In genomic region chr7:98470131-98470985, GRCh38 we compare ENCODE assay signal across 9 cellular contexts.
A peak's percentile ranks its signal among the peaks of the same experiment; 100 is the strongest.
DNase-seq lines count a peak whose midpoint lies in the region; ATAC-seq, FAIRE-seq and TF ChIP-seq lines count a peak whose summit lies in the region.
"Had no signal": no experiment of that assay in that cellular context is flagged by ENCODE, and none has a peak within 500 bp of the region (broad histone marks: within the 10 kb centered on the region; RNA-seq: fewer than 3 reads in every experiment).

No MANE protein-coding gene starts in this region.

- H3K9me3 Mint-ChIP-seq in activated naive CD8-positive, alpha-beta T cell treated with anti-CD3 and anti-CD28 coated beads, Interleukin-2, amount 50 U/mL, for 24 hours, result no peaks in the 10 kb centered on the region
- no peaks in the 10 kb centered on the region for H3K9me3 Mint-ChIP-seq in type B pancreatic cell

- no peak overlapping the region for H3K27ac Mint-ChIP-seq in activated naive CD8-positive, alpha-beta T cell treated with anti-CD3 and anti-CD28 coated beads, Interleukin-2, amount 50 U/mL, for 24 hours
- no peak overlapping the region for H3K27ac Mint-ChIP-seq in type B pancreatic cell
- H3K27ac Mint-ChIP-seq: CD14-positive monocyte had no signal

- TF ChIP-seq EP300 in HepG2 (IDR thresholded peaks at IDR 0.05; ENCODE audit: low read depth in 2 of 2, low read length in 2 of 2) (no peak), HepG2 (CRISPR knock-in tag; IDR thresholded peaks at IDR 0.05; ENCODE audit: borderline replicate concordance) (no peak)

- TF ChIP-seq POLR2A in HepG2 (IDR thresholded peaks at IDR 0.05; ENCODE audit: insufficient read depth in 1 of 2, low read depth in 2 of 2, low read length in 2 of 2), result no peak

- H3K4me2 ChIP-seq in HepG2 (ENCODE audit: low read depth, low read length) (peak overlapping the region; percentile 40), MM.1S (ENCODE audit: low read depth, low read length) (no peak overlapping the region; the same call in 1 of the 2 replicates)

- H3K4me3 ChIP-seq in HepG2 (replicated peaks in 1 of 3; ENCODE audit: insufficient read depth in 1 of 3, low read depth in 2 of 3, low read length in 3 of 3) (peak overlapping the region in 1 of 3 experiments; percentile 28; a peak in 1 of 6 replicates), brain microvascular endothelial cell (ENCODE audit: low read depth, low read length) (no peak overlapping the region), MM.1S (ENCODE audit: low read length) (no peak overlapping the region)

- H2AFZ ChIP-seq in HepG2 (ENCODE audit: low read length) (no peak overlapping the region), MM.1S (ENCODE audit: low read length) (no peak overlapping the region)

- BruUV-seq in HepG2 (replicated peaks; lab: Mats Ljungman, UMichigan), result no TSS peak

- FAIRE-seq in HepG2 (lab: Jason Lieb, UNC), result no peak

- DNase-seq in activated CD4-positive, alpha-beta T cell treated with anti-CD3 and anti-CD28 coated beads for 48 hours, result peak; percentile 49
- no peak for DNase-seq in activated CD4-positive, alpha-beta T cell treated with anti-CD3 and anti-CD28 coated beads, Interleukin-2, amount 50 U/mL, for 4 hours
- DNase-seq in activated naive CD8-positive, alpha-beta T cell treated with anti-CD3 and anti-CD28 coated beads, Interleukin-2, amount 50 U/mL, for 24 hours, result peak; percentile 21
- DNase-seq in HepG2 (ENCODE audit: low spot score), result no peak
- DNase-seq in type B pancreatic cell (ENCODE audit: extremely low spot score, unreplicated experiment), result peak; percentile 81
- DNase-seq in brain microvascular endothelial cell, result no peak
- no peak for DNase-seq in MM.1S
- no peak for DNase-seq in RKO (ENCODE audit: low spot score)

- H3K9ac ChIP-seq in HepG2 (ENCODE audit: insufficient read depth, low read depth, low read length), result no peak overlapping the region
- no peak overlapping the region for H3K9ac ChIP-seq in MM.1S (ENCODE audit: low read length)

- no peaks in the 10 kb centered on the region for H3F3A ChIP-seq in MM.1S (ENCODE audit: insufficient read depth, low read length)

- H4K20me1 ChIP-seq in HepG2 (ENCODE audit: insufficient read depth, low read length) (no peaks in the 10 kb centered on the region), MM.1S (ENCODE audit: insufficient read depth, low read length) (no peaks in the 10 kb centered on the region)

- H3K27ac ChIP-seq in HepG2 (ENCODE audit: extremely low read length, insufficient read depth, low read length) (no peak overlapping the region), brain microvascular endothelial cell (no peak overlapping the region), MM.1S (ENCODE audit: low read length) (no peak overlapping the region)

- no peaks in the 10 kb centered on the region for H3K4me1 ChIP-seq in HepG2 (ENCODE audit: insufficient read depth, low read length)
- H3K4me1 ChIP-seq in MM.1S (ENCODE audit: low read length), result no peaks in the 10 kb centered on the region

- ATAC-seq in activated naive CD8-positive, alpha-beta T cell treated with anti-CD3 and anti-CD28 coated beads, Interleukin-2, amount 50 U/mL, for 24 hours, result no peak
- peak; percentile 77 for ATAC-seq in HepG2

- no peaks in the 10 kb centered on the region for H3K9me3 ChIP-seq in HepG2 (ENCODE audit: low read length)
- H3K9me3 ChIP-seq in MM.1S (replicated peaks; ENCODE audit: insufficient read depth, low read length), result no peaks in the 10 kb centered on the region

- no peaks in the 10 kb centered on the region for H3K36me3 Mint-ChIP-seq in activated naive CD8-positive, alpha-beta T cell treated with anti-CD3 and anti-CD28 coated beads, Interleukin-2, amount 50 U/mL, for 24 hours (ENCODE audit: low read depth)
- no peaks in the 10 kb centered on the region for H3K36me3 Mint-ChIP-seq in type B pancreatic cell
- H3K36me3 Mint-ChIP-seq: CD14-positive monocyte had no signal

- POLR2A ChIA-PET in HepG2 (lab: Yijun Ruan, JAX), result no interaction called here

- TF ChIP-seq CTCF in HepG2 (CRISPR knock-in tag; IDR thresholded peaks at IDR 0.05), result no peak
- TF ChIP-seq CTCF in type B pancreatic cell (conservative IDR thresholded peaks at IDR 0.05), result no peak
- TF ChIP-seq CTCF in brain microvascular endothelial cell (IDR thresholded peaks at IDR 0.05; ENCODE audit: low read depth, low read length, missing control alignments), result no peak
- TF ChIP-seq CTCF in MM.1S (IDR thresholded peaks at IDR 0.05; ENCODE audit: low read length), result no peak

- peaks cover 0 to 5% of the 10 kb centered on the region in 2 experiments; a peak in 2 of 5 replicates for H3K27me3 ChIP-seq in HepG2 (ENCODE audit: control insufficient read depth in 1 of 2, insufficient read depth in 2 of 2, low read length in 2 of 2)
- no peaks in the 10 kb centered on the region for H3K27me3 ChIP-seq in brain microvascular endothelial cell (replicated peaks)
- H3K27me3 ChIP-seq in MM.1S (replicated peaks; ENCODE audit: insufficient read depth, low read length), result no peaks in the 10 kb centered on the region

- H3K79me2 ChIP-seq in HepG2 (ENCODE audit: insufficient read depth, low read length), result no peaks in the 10 kb centered on the region
- no peaks in the 10 kb centered on the region for H3K79me2 ChIP-seq in MM.1S (ENCODE audit: low read length)

- CTCF ChIA-PET in HepG2 (lab: Yijun Ruan, JAX; ENCODE audit: low intra/inter-chr PET ratio, low total read pairs), result no interaction called here

- WGBS in HepG2 (ENCODE audit: low lambda C conversion rate), result 22% methylated on average over 43 of the region's 43 CpGs

- in situ Hi-C loops in HepG2 (cut with HindIII; ENCODE audit: extremely low pct_ligation_motif_present, low pct_unique_long_range_greater_than_20kb), result no loop called here
- in situ Hi-C loops in brain microvascular endothelial cell (cut with HindIII; ENCODE audit: low pct_ligation_motif_present, low sequenced_read_pairs), result no loop called here

- no peak overlapping the region for H3K4me3 Mint-ChIP-seq in activated naive CD8-positive, alpha-beta T cell treated with anti-CD3 and anti-CD28 coated beads, Interleukin-2, amount 50 U/mL, for 24 hours
- H3K4me3 Mint-ChIP-seq in type B pancreatic cell, result peak overlapping the region; percentile 79

- no peaks in the 10 kb centered on the region for H3K9me2 ChIP-seq in MM.1S (replicated peaks; ENCODE audit: insufficient read depth, low read length)

- H3K36me3 ChIP-seq in HepG2 (replicated peaks in 1 of 2; ENCODE audit: control insufficient read depth in 1 of 2, insufficient read depth in 2 of 2, low read length in 2 of 2), result no peaks in the 10 kb centered on the region
- H3K36me3 ChIP-seq in brain microvascular endothelial cell (replicated peaks), result no peaks in the 10 kb centered on the region
- H3K36me3 ChIP-seq in MM.1S (replicated peaks; ENCODE audit: insufficient read depth, low read length), result no peaks in the 10 kb centered on the region

- intact Hi-C loops in HepG2 (cut with micrococcal nuclease; ENCODE audit: unreplicated experiment), result no loop called here

- no peak for TF ChIP-seq RAD21 in HepG2 (CRISPR knock-in tag; IDR thresholded peaks at IDR 0.05)

- peaks cover 33% of the 10 kb centered on the region for H3K27me3 Mint-ChIP-seq in activated naive CD8-positive, alpha-beta T cell treated with anti-CD3 and anti-CD28 coated beads, Interleukin-2, amount 50 U/mL, for 24 hours
- H3K27me3 Mint-ChIP-seq in type B pancreatic cell, result peaks cover 25% of the 10 kb centered on the region

- peaks cover 3% of the 10 kb centered on the region for H3K4me1 Mint-ChIP-seq in activated naive CD8-positive, alpha-beta T cell treated with anti-CD3 and anti-CD28 coated beads, Interleukin-2, amount 50 U/mL, for 24 hours
- peaks cover 3% of the 10 kb centered on the region for H3K4me1 Mint-ChIP-seq in type B pancreatic cell (ENCODE audit: unreplicated experiment)

TF ChIP-seq in HepG2, 621 proteins besides CTCF, POLR2A, EP300 and RAD21 (continues in another document):
- TF ChIP-seq ZBTB42 (CRISPR knock-in tag; IDR thresholded peaks at IDR 0.05) (no peak), MAX (IDR thresholded peaks at IDR 0.05) (peak; percentile 46; the same call in 1 of the 2 replicates), NFAT5 (CRISPR knock-in tag; IDR thresholded peaks at IDR 0.05) (no peak), CEBPB (IDR thresholded peaks at IDR 0.05; ENCODE audit: borderline replicate concordance, low read depth, low read length) (no peak), SP1 (IDR thresholded peaks at IDR 0.05) (no peak), SP1 (CRISPR knock-in tag; IDR thresholded peaks at IDR 0.05) (peak; percentile 32; the same call in 1 of the 2 replicates)

Comparison
In these comparisons a context has a peak if more than half of its experiments do, and no peak if none do; other contexts are left out.
1. DNase-seq: peak in activated CD4-positive, alpha-beta T cell treated with anti-CD3 and anti-CD28 coated beads for 48 hours (single experiment), activated naive CD8-positive, alpha-beta T cell treated with anti-CD3 and anti-CD28 coated beads, Interleukin-2, amount 50 U/mL, for 24 hours (single experiment) and type B pancreatic cell (single experiment); none in activated CD4-positive, alpha-beta T cell treated with anti-CD3 and anti-CD28 coated beads, Interleukin-2, amount 50 U/mL, for 4 hours (0 of 2), HepG2 (single experiment), brain microvascular endothelial cell (single experiment), MM.1S (single experiment) and RKO (single experiment).